1 cellular context compared by ENCODE assay signal in genomic region chr13:50015750-50016149, GRCh38.
TF ChIP-seq lines count a peak whose summit lies in the region.

No MANE protein-coding gene starts in this region.

TF ChIP-seq in SK-N-SH treated with all-trans-retinoic acid at 6 μM for 48 hours, 23 proteins besides CTCF, POLR2A, EP300 and RAD21 (continued from another document):
- TF ChIP-seq CREB5 (CRISPR knock-in tag; IDR thresholded peaks at IDR 0.05; ENCODE audit: low read depth) (no peak), CSDC2 (CRISPR knock-in tag; IDR thresholded peaks at IDR 0.05) (no peak)
